In genomic region chr5:179362355-179362754, GRCh38 we compare ENCODE assay signal across 1 cellular context.
TF ChIP-seq lines count a peak whose summit lies in the region.

No MANE protein-coding gene starts in this region.

TF ChIP-seq in K562, 482 proteins besides CTCF, POLR2A, EP300 and RAD21 (continued from another document):
- TF ChIP-seq ARID4B (CRISPR knock-in tag; IDR thresholded peaks at IDR 0.05): no peak
- no peak for TF ChIP-seq GTF3C2 (IDR thresholded peaks at IDR 0.05; ENCODE audit: borderline replicate concordance, extremely low read depth, insufficient read length)
- TF ChIP-seq FOXK1 (CRISPR knock-in tag; IDR thresholded peaks at IDR 0.05; ENCODE audit: borderline replicate concordance): no peak
- no peak for TF ChIP-seq ZEB2 (IDR thresholded peaks at IDR 0.05)
TF ChIP-seq in K562: peak in this region for 0.
